Comparison of ENCODE assay signal across 17 cellular contexts in genomic region chr7:4245135-4245865, GRCh38.
"Had no signal": no experiment of that assay in that cellular context is flagged by ENCODE, and none has a peak within 500 bp of the region (broad histone marks: within the 10 kb centered on the region; RNA-seq: fewer than 3 reads in every experiment).

No MANE protein-coding gene starts in this region.

- H3K4me3 ChIP-seq: esophagus squamous epithelium, mucosa of descending colon, ovary, right lobe of liver, testis had no signal

- H3K4me1 ChIP-seq: esophagus squamous epithelium, right lobe of liver, testis had no signal

- H3K27me3 ChIP-seq: esophagus squamous epithelium, ovary, right lobe of liver, testis had no signal

- H3K36me3 ChIP-seq: ovary, right lobe of liver had no signal

- ATAC-seq: activated CD8-positive, alpha-beta T cell treated with anti-CD3 and anti-CD28 coated beads for 36 hours; activated naive CD8-positive, alpha-beta T cell treated with anti-CD3 and anti-CD28 coated beads, Interleukin-2, amount 50 U/mL, for 24 hours; activated T-helper 17 cell treated with anti-CD3 and anti-CD28 coated beads, Interleukin-2, amount 50 U/mL, for 72 hours; mucosa of descending colon; naive thymus-derived CD4-positive, alpha-beta T cell; right lobe of liver; stimulated activated memory B cell treated with anti-CD40 and anti-IgM and Interleukin-4, amounts not matched to agents 10 μg/mL and 1 μg/mL and 100 μg/mL, for 72 hours had no signal

- H3K27me3 Mint-ChIP-seq: activated CD4-positive, alpha-beta T cell treated with anti-CD3 and anti-CD28 coated beads, Interleukin-2, amount 10 ng/mL, durations not matched to agents 24 days and 14 days; activated CD8-positive, alpha-beta T cell treated with anti-CD3 and anti-CD28 coated beads for 36 hours; activated naive CD8-positive, alpha-beta T cell treated with anti-CD3 and anti-CD28 coated beads, Interleukin-2, amount 50 U/mL, for 24 hours; activated T-helper 17 cell treated with anti-CD3 and anti-CD28 coated beads, Interleukin-2, amount 50 U/mL, for 72 hours; dendritic cell treated with granulocyte-macrophage colony-stimulating factor and Interleukin-4, amounts not matched to agents 40 ng/mL and 50 ng/mL, for 4 days; naive thymus-derived CD4-positive, alpha-beta T cell had no signal

- H3K9me3 Mint-ChIP-seq: activated CD8-positive, alpha-beta T cell treated with anti-CD3 and anti-CD28 coated beads for 36 hours had no signal

- H3K4me1 Mint-ChIP-seq: activated CD4-positive, alpha-beta T cell treated with anti-CD3 and anti-CD28 coated beads, Interleukin-2, amount 10 ng/mL, durations not matched to agents 24 days and 14 days; activated T-helper 17 cell treated with anti-CD3 and anti-CD28 coated beads, Interleukin-2, amount 50 U/mL, for 72 hours had no signal

- H3K27ac ChIP-seq: esophagus squamous epithelium, ovary, right lobe of liver, testis had no signal

- H3K4me3 Mint-ChIP-seq: activated CD4-positive, alpha-beta T cell treated with anti-CD3 and anti-CD28 coated beads, Interleukin-2, amount 10 ng/mL, durations not matched to agents 24 days and 14 days; activated CD8-positive, alpha-beta T cell treated with anti-CD3 and anti-CD28 coated beads for 36 hours; activated naive CD4-positive, alpha-beta T cell treated with anti-CD3 and anti-CD28 coated beads, Interleukin-2, amount 10 ng/mL, durations not matched to agents 7 days and 5 days; activated naive CD8-positive, alpha-beta T cell treated with anti-CD3 and anti-CD28 coated beads, Interleukin-2, amount 50 U/mL, for 24 hours; activated T-helper 17 cell treated with anti-CD3 and anti-CD28 coated beads, Interleukin-2, amount 50 U/mL, for 72 hours; dendritic cell treated with granulocyte-macrophage colony-stimulating factor and Interleukin-4, amounts not matched to agents 40 ng/mL and 50 ng/mL, for 4 days; naive thymus-derived CD4-positive, alpha-beta T cell; stimulated activated memory B cell treated with anti-CD40 and anti-IgM and Interleukin-4, amounts not matched to agents 10 μg/mL and 1 μg/mL and 100 μg/mL, for 72 hours had no signal

- DNase-seq: activated CD4-positive, alpha-beta T cell treated with anti-CD3 and anti-CD28 coated beads, Interleukin-2, amount 10 ng/mL, durations not matched to agents 24 days and 14 days; activated CD8-positive, alpha-beta T cell treated with anti-CD3 and anti-CD28 coated beads for 36 hours; activated naive CD4-positive, alpha-beta T cell treated with anti-CD3 and anti-CD28 coated beads, Interleukin-2, amount 10 ng/mL, durations not matched to agents 7 days and 5 days; activated naive CD8-positive, alpha-beta T cell treated with anti-CD3 and anti-CD28 coated beads, Interleukin-2, amount 50 U/mL, for 24 hours; activated T-cell treated with anti-CD3 and anti-CD28 coated beads, Interleukin-2, amount 50 U/mL, for 1 hour; effector CD8-positive, alpha-beta T cell; esophagus squamous epithelium; mucosa of descending colon; naive thymus-derived CD4-positive, alpha-beta T cell; ovary; stimulated activated CD4-positive, alpha-beta T cell treated with anti-CD3 and anti-CD28 coated beads, Interleukin-4, amount 100 ng/mL, for 4 hours; T-helper 1 cell; testis had no signal

- H3K27ac Mint-ChIP-seq: activated CD4-positive, alpha-beta T cell treated with anti-CD3 and anti-CD28 coated beads, Interleukin-2, amount 10 ng/mL, durations not matched to agents 24 days and 14 days; activated CD8-positive, alpha-beta T cell treated with anti-CD3 and anti-CD28 coated beads for 36 hours; activated naive CD4-positive, alpha-beta T cell treated with anti-CD3 and anti-CD28 coated beads, Interleukin-2, amount 10 ng/mL, durations not matched to agents 7 days and 5 days; activated naive CD8-positive, alpha-beta T cell treated with anti-CD3 and anti-CD28 coated beads, Interleukin-2, amount 50 U/mL, for 24 hours; activated T-helper 17 cell treated with anti-CD3 and anti-CD28 coated beads, Interleukin-2, amount 50 U/mL, for 72 hours; dendritic cell treated with granulocyte-macrophage colony-stimulating factor and Interleukin-4, amounts not matched to agents 40 ng/mL and 50 ng/mL, for 4 days; stimulated activated memory B cell treated with anti-CD40 and anti-IgM and Interleukin-4, amounts not matched to agents 10 μg/mL and 1 μg/mL and 100 μg/mL, for 72 hours had no signal

- H3K36me3 Mint-ChIP-seq: activated naive CD4-positive, alpha-beta T cell treated with anti-CD3 and anti-CD28 coated beads, Interleukin-2, amount 10 ng/mL, durations not matched to agents 7 days and 5 days; stimulated activated memory B cell treated with anti-CD40 and anti-IgM and Interleukin-4, amounts not matched to agents 10 μg/mL and 1 μg/mL and 100 μg/mL, for 72 hours had no signal

- H3K9me3 ChIP-seq: mucosa of descending colon, ovary, right lobe of liver, testis had no signal
